8 cellular contexts compared by ENCODE assay signal in the genomic region with DNA sequence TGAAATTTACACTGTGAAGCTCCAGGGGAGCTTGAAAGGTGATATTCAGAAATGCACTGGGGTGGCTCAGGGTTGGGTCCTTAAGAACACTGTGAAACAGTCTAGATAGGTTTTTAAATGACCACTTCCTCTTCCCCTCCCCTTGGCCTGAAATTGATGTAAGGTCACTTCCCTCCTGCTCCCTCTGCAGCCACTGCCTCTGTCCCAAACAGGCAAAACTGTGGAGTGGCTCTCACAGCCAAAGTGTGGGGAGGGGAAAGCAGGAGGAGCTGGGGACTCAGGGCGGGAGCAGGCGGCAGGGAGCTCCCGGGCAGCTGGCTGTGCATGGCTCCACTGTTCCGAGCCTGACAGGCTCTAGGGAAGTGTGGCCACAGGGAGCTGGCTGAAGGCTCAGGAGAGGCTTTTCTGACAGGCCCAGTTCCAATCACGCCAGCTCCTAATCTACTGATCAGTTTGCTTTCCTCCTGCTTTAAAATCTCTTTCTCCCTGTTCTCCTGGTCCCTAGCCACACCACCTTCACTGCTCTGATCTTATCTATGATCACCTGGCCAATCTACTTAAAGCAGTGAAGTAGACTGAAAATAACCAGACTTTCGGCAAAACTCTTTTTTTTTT. TPM values are rescaled to one million over a fixed set of nuclear protein-coding genes. Genes with fewer than 3 reads are reported as not detected.
A peak's percentile ranks its signal among the peaks of the same experiment; 100 is the strongest.
DNase-seq lines count a peak whose midpoint lies in the region; ATAC-seq and TF ChIP-seq lines count a peak whose summit lies in the region.

No MANE protein-coding gene starts in this region.

- peaks cover 9% of the 10 kb centered on the region for H3K36me3 Mint-ChIP-seq in glutamatergic neuron (ENCODE audit: unreplicated experiment)
- H3K36me3 Mint-ChIP-seq in progenitor cell of endocrine pancreas (ENCODE audit: insufficient read depth), result no peaks in the 10 kb centered on the region
- no peaks in the 10 kb centered on the region for H3K36me3 Mint-ChIP-seq in activated T-helper 2 cell treated with anti-CD3 and anti-CD28 coated beads, Interferon-gamma antibody, Interleukin-2, Interleukin-4, amounts not matched to agents 10 μg/mL and 5 μg/mL and 100 μg/mL, durations not matched to agents 14 hours and 24 hours and 36 hours (ENCODE audit: low read depth)

- peaks cover 6% of the 10 kb centered on the region for H3K4me1 Mint-ChIP-seq in glutamatergic neuron (ENCODE audit: low read depth, unreplicated experiment)
- H3K4me1 Mint-ChIP-seq in progenitor cell of endocrine pancreas (ENCODE audit: low read depth), result peaks cover 39% of the 10 kb centered on the region
- H3K4me1 Mint-ChIP-seq in activated T-helper 2 cell treated with anti-CD3 and anti-CD28 coated beads, Interferon-gamma antibody, Interleukin-2, Interleukin-4, amounts not matched to agents 10 μg/mL and 5 μg/mL and 100 μg/mL, durations not matched to agents 14 hours and 24 hours and 36 hours (ENCODE audit: low read depth), result peaks cover 24% of the 10 kb centered on the region

- TF ChIP-seq CTCF in PC-3 (conservative IDR thresholded peaks at IDR 0.05; ENCODE audit: low read depth, low read length) (no peak), glutamatergic neuron (IDR thresholded peaks at IDR 0.05; ENCODE audit: partially characterized antibody, unreplicated experiment) (no peak), progenitor cell of endocrine pancreas (IDR thresholded peaks at IDR 0.05; ENCODE audit: unreplicated experiment) (no peak)

- peak overlapping the region; percentile 53 for H3K4me2 ChIP-seq in PC-3 (ENCODE audit: low read length)

- no peaks in the 10 kb centered on the region for H3F3A ChIP-seq in PC-3 (ENCODE audit: low read length, unreplicated experiment)

- no peaks in the 10 kb centered on the region for H3K27me3 ChIP-seq in PC-3 (ENCODE audit: low read length)

- H3K36me3 ChIP-seq in PC-3 (ENCODE audit: low read depth, low read length), result no peaks in the 10 kb centered on the region; the same call in 1 of the 2 replicates

- peak overlapping the region; percentile 19 for H3K4me3 Mint-ChIP-seq in glutamatergic neuron (ENCODE audit: unreplicated experiment)
- H3K4me3 Mint-ChIP-seq in progenitor cell of endocrine pancreas (ENCODE audit: low read depth), result no peak overlapping the region
- H3K4me3 Mint-ChIP-seq in activated T-helper 2 cell treated with anti-CD3 and anti-CD28 coated beads, Interferon-gamma antibody, Interleukin-2, Interleukin-4, amounts not matched to agents 10 μg/mL and 5 μg/mL and 100 μg/mL, durations not matched to agents 14 hours and 24 hours and 36 hours (ENCODE audit: low read depth), result no peak overlapping the region

- H3K4me3 ChIP-seq in PC-3 (ENCODE audit: low read length), result no peak overlapping the region

- H3K9me3 ChIP-seq in PC-3 (ENCODE audit: low read length), result no peaks in the 10 kb centered on the region

- H3K4me1 ChIP-seq in PC-3 (ENCODE audit: insufficient read depth, low read length), result peaks cover 67% of the 10 kb centered on the region

- peak overlapping the region; percentile 48 for H3K27ac ChIP-seq in PC-3 (ENCODE audit: low read length)

- no peaks in the 10 kb centered on the region for H4K20me1 ChIP-seq in PC-3 (ENCODE audit: low read length)

- POLR2A ChIA-PET in PC-3 (lab: Charles Lee; ENCODE audit: unreplicated experiment), result interaction anchor here (1.3 kb wide), 1 partner anchor 9 kb away, joined by 5 read pairs; no protein-coding TSS in a partner anchor

- H3K27ac Mint-ChIP-seq in glutamatergic neuron (ENCODE audit: unreplicated experiment) (no peak overlapping the region), progenitor cell of endocrine pancreas (peak overlapping the region; percentile 92)
- H3K27ac Mint-ChIP-seq in activated T-helper 2 cell treated with anti-CD3 and anti-CD28 coated beads, Interferon-gamma antibody, Interleukin-2, Interleukin-4, amounts not matched to agents 10 μg/mL and 5 μg/mL and 100 μg/mL, durations not matched to agents 14 hours and 24 hours and 36 hours, result no peak overlapping the region

- H3K27me3 Mint-ChIP-seq in glutamatergic neuron (ENCODE audit: unreplicated experiment) (peaks cover 11% of the 10 kb centered on the region), progenitor cell of endocrine pancreas (peaks cover 3% of the 10 kb centered on the region)
- no peaks in the 10 kb centered on the region for H3K27me3 Mint-ChIP-seq in activated T-helper 2 cell treated with anti-CD3 and anti-CD28 coated beads, Interferon-gamma antibody, Interleukin-2, Interleukin-4, amounts not matched to agents 10 μg/mL and 5 μg/mL and 100 μg/mL, durations not matched to agents 14 hours and 24 hours and 36 hours (ENCODE audit: low read depth)

- DNase-seq in PC-3 (peak; percentile 16), glutamatergic neuron (peak; percentile 62), progenitor cell of endocrine pancreas (ENCODE audit: low spot score, unreplicated experiment) (no peak), NCI-H345 treated with DMSO at 0.1 percent for 48 hours (lab: John Stamatoyannopoulos, UW; ENCODE audit: unreplicated experiment) (no peak)
- no peak for DNase-seq in activated CD4-positive, alpha-beta T cell treated with anti-CD3 and anti-CD28 coated beads, Interleukin-2, amount 50 U/mL, for 1 hour
- no peak for DNase-seq in activated T-helper 2 cell treated with anti-CD3 and anti-CD28 coated beads, Interferon-gamma antibody, Interleukin-2, Interleukin-4, amounts not matched to agents 10 μg/mL and 5 μg/mL and 100 μg/mL, durations not matched to agents 14 hours and 24 hours and 36 hours (ENCODE audit: low spot score)

- no peaks in the 10 kb centered on the region for H3K9me2 ChIP-seq in PC-3 (replicated peaks; ENCODE audit: low read length)

- ATAC-seq in GM21529 (IDR thresholded peaks at IDR 0.05; ENCODE audit: unreplicated experiment) (peak; percentile 41), PC-3 (peak; percentile 9), HG02610 (IDR thresholded peaks at IDR 0.05; ENCODE audit: unreplicated experiment) (no peak)

- H3K9me3 Mint-ChIP-seq in glutamatergic neuron (ENCODE audit: unreplicated experiment) (peaks cover 8% of the 10 kb centered on the region), progenitor cell of endocrine pancreas (ENCODE audit: low read depth) (no peaks in the 10 kb centered on the region)
- H3K9me3 Mint-ChIP-seq in activated T-helper 2 cell treated with anti-CD3 and anti-CD28 coated beads, Interferon-gamma antibody, Interleukin-2, Interleukin-4, amounts not matched to agents 10 μg/mL and 5 μg/mL and 100 μg/mL, durations not matched to agents 14 hours and 24 hours and 36 hours, result no peaks in the 10 kb centered on the region

- CTCF ChIA-PET in PC-3 (lab: Charles Lee), result interaction anchor here (0.6 to 3.1 kb wide), 9 partner anchors 8 to 112 kb away, joined by 3 to 67 read pairs (median 4); no protein-coding TSS in a partner anchor

- no TSS peak for BruUV-seq in PC-3 (replicated peaks; lab: Mats Ljungman, UMichigan)

- peak overlapping the region; percentile 65 for H2AFZ ChIP-seq in PC-3 (ENCODE audit: low read length)

- H3K79me2 ChIP-seq in PC-3 (ENCODE audit: low read length), result peaks cover 6% of the 10 kb centered on the region; the same call in 1 of the 2 replicates

- intact Hi-C loops in PC-3 (cut with micrococcal nuclease), result no loop called here
- intact Hi-C loops in activated T-helper 2 cell treated with anti-CD3 and anti-CD28 coated beads, Interferon-gamma antibody, Interleukin-2, Interleukin-4, amounts not matched to agents 10 μg/mL and 5 μg/mL and 100 μg/mL, durations not matched to agents 14 hours and 24 hours and 36 hours (cut with micrococcal nuclease), result no loop called here

- peak overlapping the region; percentile 22; the same call in 1 of the 2 replicates for H3K9ac ChIP-seq in PC-3 (ENCODE audit: low read length)

RNA-seq across cellular contexts. Expression of gene CSRP1, which starts 5.1 kb away (rescaled TPM):
- total RNA-seq in PC-3 (2014; rRNA removed), result 147 and 189 TPM in 2 replicates
- total RNA-seq in glutamatergic neuron (ENCODE audit: unreplicated experiment), result 6.2 TPM
- 19.4 and 23.2 TPM in 2 replicates for total RNA-seq in progenitor cell of endocrine pancreas
- 61.4 and 62.9 TPM in 2 replicates for total RNA-seq in activated T-helper 2 cell treated with anti-CD3 and anti-CD28 coated beads, Interferon-gamma antibody, Interleukin-2, Interleukin-4, amounts not matched to agents 10 μg/mL and 5 μg/mL and 100 μg/mL, durations not matched to agents 14 hours and 24 hours and 36 hours

RNA-seq across cellular contexts. Expression of gene NAV1, which starts 26.9 kb away (rescaled TPM):
- total RNA-seq in PC-3 (2014; rRNA removed) (2.6 and 6.5 TPM in 2 replicates), glutamatergic neuron (ENCODE audit: unreplicated experiment) (124 TPM), progenitor cell of endocrine pancreas (53.4 and 55.2 TPM in 2 replicates)
- total RNA-seq in activated T-helper 2 cell treated with anti-CD3 and anti-CD28 coated beads, Interferon-gamma antibody, Interleukin-2, Interleukin-4, amounts not matched to agents 10 μg/mL and 5 μg/mL and 100 μg/mL, durations not matched to agents 14 hours and 24 hours and 36 hours, result 1.3 and 1.6 TPM in 2 replicates

RNA-seq across cellular contexts. Expression of gene PHLDA3, which starts 43.0 kb away (rescaled TPM):
- 216 and 349 TPM in 2 replicates for total RNA-seq in PC-3 (2014; rRNA removed)
- total RNA-seq in glutamatergic neuron (ENCODE audit: unreplicated experiment), result 18.5 TPM
- total RNA-seq in progenitor cell of endocrine pancreas, result 21.2 and 31.3 TPM in 2 replicates
- 8.8 and 9.2 TPM in 2 replicates for total RNA-seq in activated T-helper 2 cell treated with anti-CD3 and anti-CD28 coated beads, Interferon-gamma antibody, Interleukin-2, Interleukin-4, amounts not matched to agents 10 μg/mL and 5 μg/mL and 100 μg/mL, durations not matched to agents 14 hours and 24 hours and 36 hours

Comparison
In these comparisons a context has a peak if more than half of its experiments do, and no peak if none do; other contexts are left out.
1. DNase-seq: peak in PC-3 (single experiment) and glutamatergic neuron (single experiment); none in progenitor cell of endocrine pancreas (single experiment), NCI-H345 treated with DMSO at 0.1 percent for 48 hours (single experiment), activated CD4-positive, alpha-beta T cell treated with anti-CD3 and anti-CD28 coated beads, Interleukin-2, amount 50 U/mL, for 1 hour (single experiment) and activated T-helper 2 cell treated with anti-CD3 and anti-CD28 coated beads, Interferon-gamma antibody, Interleukin-2, Interleukin-4, amounts not matched to agents 10 μg/mL and 5 μg/mL and 100 μg/mL, durations not matched to agents 14 hours and 24 hours and 36 hours (single experiment).